In the genomic region with DNA sequence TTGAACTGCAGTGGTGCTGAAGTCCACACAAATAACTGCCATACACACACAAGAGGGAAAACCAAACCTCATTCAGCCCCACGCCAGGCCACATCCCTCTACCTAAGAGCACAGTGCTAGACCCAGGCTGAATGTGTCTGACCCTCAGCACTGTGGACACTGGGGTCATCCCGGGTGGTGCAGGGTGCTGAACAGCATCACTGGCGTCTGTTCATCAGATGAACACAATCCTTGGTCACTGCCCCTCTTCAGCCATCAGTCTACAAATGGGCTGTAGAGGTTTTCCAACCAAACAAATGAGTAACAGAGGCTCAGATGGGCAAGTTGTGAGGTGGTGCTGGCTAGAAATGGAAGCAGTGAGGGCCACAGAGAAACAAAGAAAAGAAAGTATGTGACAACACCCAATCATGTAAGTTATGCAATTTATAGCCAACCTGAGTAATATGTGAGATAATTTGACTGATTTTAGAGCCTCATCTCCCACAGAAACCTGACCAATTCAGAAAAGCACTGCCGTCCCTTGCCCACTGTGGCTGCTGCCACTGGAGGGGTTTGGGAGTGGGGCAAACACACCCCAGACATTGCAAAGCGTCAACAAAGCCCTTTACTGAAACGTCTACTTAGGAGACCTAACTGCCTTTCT, we compare ENCODE assay signal across 15 cellular contexts. TPM values are rescaled to one million over a fixed set of nuclear protein-coding genes. Genes with fewer than 3 reads are reported as not detected.
DNase-seq lines count a peak whose midpoint lies in the region; ATAC-seq, FAIRE-seq and TF ChIP-seq lines count a peak whose summit lies in the region.
"Had no signal": no experiment of that assay in that cellular context is flagged by ENCODE, and none has a peak within 500 bp of the region (broad histone marks: within the 10 kb centered on the region; RNA-seq: fewer than 3 reads in every experiment).

No MANE protein-coding gene starts in this region.

- peaks cover 94% of the 10 kb centered on the region for H3K79me2 ChIP-seq in GM12878 (ENCODE audit: control insufficient read depth, insufficient read depth, low read length)

- H3K4me2 ChIP-seq in GM12878 (ENCODE audit: control insufficient read depth, insufficient read depth) = peak overlapping the region; percentile 50

- no peak overlapping the region for H2AFZ ChIP-seq in GM12878 (ENCODE audit: control insufficient read depth, low read depth, low read length)

- 39% methylated on average over 6 of the region's 6 CpGs for WGBS in GM12878 (ENCODE audit: insufficient coverage, insufficient replicate concordance, low lambda C conversion rate, missing lambda C conversion rate)

- H3K9me3 ChIP-seq in GM12878 (replicated peaks; ENCODE audit: control insufficient read depth, insufficient read depth, low read length) = no peaks in the 10 kb centered on the region; the same call in 2 of the 3 replicates

- BruUV-seq in GM12878 (replicated peaks; lab: Mats Ljungman, UMichigan) = no TSS peak

- H3K4me3 ChIP-seq in GM12878 = no peak overlapping the region

- SMC1A ChIA-PET in GM12878 (lab: Charles Lee; ENCODE audit: uncharacterized antibody, unreplicated experiment) = interaction anchor here (0.8 to 1.5 kb wide), 2 partner anchors 14 to 25 kb away, joined by 3 to 4 read pairs; no protein-coding TSS in a partner anchor

- peaks cover 74% of the 10 kb centered on the region for H3K4me1 Mint-ChIP-seq in CD14-positive monocyte
- peaks cover 22% of the 10 kb centered on the region for H3K4me1 Mint-ChIP-seq in nephron progenitor cell

- CTCF ChIA-PET in GM12878 (lab: Yijun Ruan, JAX) = interaction anchor here (1.8 kb wide), 1 partner anchor 43 kb away, joined by 9 read pairs; no protein-coding TSS in a partner anchor

- in situ Hi-C loops in GM12878 (cut with MboI) = no loop called here
- in situ Hi-C loops in ACHN (cut with HindIII; ENCODE audit: low pct_ligation_motif_present, low pct_unique_long_range_greater_than_20kb, low sequenced_read_pairs) = no loop called here

- H3K27ac Mint-ChIP-seq in CD14-positive monocyte (peak overlapping the region; percentile 26 to 79 (median 53)), nephron progenitor cell (peak overlapping the region; percentile 55)

- peaks cover 9 to 18% of the 10 kb centered on the region in 2 experiments for H3K36me3 ChIP-seq in GM12878 (ENCODE audit: control insufficient read depth in 2 of 2, insufficient read depth in 2 of 2, low read length in 1 of 2)

- TF ChIP-seq RAD21 in GM12878 (IDR thresholded peaks at IDR 0.05; ENCODE audit: insufficient read depth, low read depth, low read length) = no peak

- DNase-seq in CD14-positive monocyte (ENCODE audit: low spot score) = no peak
- DNase-seq in GM12892 (ENCODE audit: insufficient read length) = no peak
- no peak for DNase-seq in GM12878 (ENCODE audit: low read depth, low spot score)
- DNase-seq in nephron progenitor cell = no peak
- DNase-seq in NCI-H82 treated with DMSO at 0.1 percent for 48 hours (lab: John Stamatoyannopoulos, UW; ENCODE audit: unreplicated experiment) = no peak
- DNase-seq in inferior parietal cortex (ENCODE audit: extremely low spot score) = no peak
- DNase-seq in ACHN = no peak
- no peak for DNase-seq in 8988T
- DNase-seq: DMS79 treated with DMSO at 0.1 percent for 48 hours; effector CD4-positive, alpha-beta T cell; NCI-H226; SHP77 had no signal

- no peaks in the 10 kb centered on the region for H3K27me3 ChIP-seq in GM12878 (replicated peaks in 1 of 2; ENCODE audit: control insufficient read depth in 2 of 2, insufficient read depth in 2 of 2, low read length in 1 of 2)

- H3K9me3 Mint-ChIP-seq in CD14-positive monocyte (no peaks in the 10 kb centered on the region), nephron progenitor cell (peaks cover 11% of the 10 kb centered on the region)
- H3K9me3 Mint-ChIP-seq: activated naive CD4-positive, alpha-beta T cell treated with anti-CD3 and anti-CD28 coated beads, Interleukin-2, amount 50 U/mL, for 24 hours had no signal

- peaks cover 30% of the 10 kb centered on the region for H4K20me1 ChIP-seq in GM12878 (ENCODE audit: control insufficient read depth, insufficient read depth)

- FAIRE-seq in GM12892 (lab: Jason Lieb, UNC) (no peak), GM12878 (lab: Jason Lieb, UNC) (peak; percentile 31)
- FAIRE-seq: GM18507 had no signal

- POLR2A ChIA-PET in GM12878 (lab: Charles Lee) = no interaction called here

- RAD21 ChIA-PET in GM12878 (lab: Charles Lee; ENCODE audit: unreplicated experiment) = no interaction called here

- TF ChIP-seq POLR2A in GM12892 (IDR thresholded peaks at IDR 0.05; ENCODE audit: low read depth, low read length) = peak; percentile 36
- TF ChIP-seq POLR2A in GM12878 (IDR thresholded peaks at IDR 0.05; ENCODE audit: low read depth, low read length) = peak; percentile 16

- H3K4me3 Mint-ChIP-seq in CD14-positive monocyte (peak overlapping the region in 1 of 2 donors; percentile 18), nephron progenitor cell (no peak overlapping the region)
- H3K4me3 Mint-ChIP-seq: activated naive CD4-positive, alpha-beta T cell treated with anti-CD3 and anti-CD28 coated beads, Interleukin-2, amount 50 U/mL, for 24 hours had no signal

- intact Hi-C loops in CD14-positive monocyte (cut with micrococcal nuclease) (no loop called here), GM12878 (cut with micrococcal nuclease; ENCODE audit: unreplicated experiment) (no loop called here)

- peaks cover 56% of the 10 kb centered on the region for H3K4me1 ChIP-seq in GM12878 (ENCODE audit: control insufficient read depth, insufficient read depth, low read length)

- no peak for TF ChIP-seq EP300 in GM12878 (IDR thresholded peaks at IDR 0.05; ENCODE audit: borderline replicate concordance in 1 of 2, control insufficient read depth in 1 of 2, low read depth in 2 of 2, low read length in 2 of 2)

- no peak overlapping the region for H3K9ac ChIP-seq in GM12878 (ENCODE audit: control insufficient read depth, insufficient read depth, low read length)

- H3K27me3 Mint-ChIP-seq in CD14-positive monocyte (ENCODE audit: low read depth in 3 of 3) (no peaks in the 10 kb centered on the region), nephron progenitor cell (ENCODE audit: low read depth, poor library complexity) (no peaks in the 10 kb centered on the region)
- H3K27me3 Mint-ChIP-seq: activated naive CD4-positive, alpha-beta T cell treated with anti-CD3 and anti-CD28 coated beads, Interleukin-2, amount 50 U/mL, for 24 hours had no signal

- H3K36me3 Mint-ChIP-seq in CD14-positive monocyte = peaks cover 4 to 11% of the 10 kb centered on the region in 2 donors
- H3K36me3 Mint-ChIP-seq in nephron progenitor cell (ENCODE audit: low read depth) = peaks cover 48% of the 10 kb centered on the region
- H3K36me3 Mint-ChIP-seq: activated naive CD4-positive, alpha-beta T cell treated with anti-CD3 and anti-CD28 coated beads, Interleukin-2, amount 50 U/mL, for 24 hours had no signal

- TF ChIP-seq CTCF in CD14-positive monocyte (IDR thresholded peaks at IDR 0.05) (no peak), GM12878 (IDR thresholded peaks at IDR 0.05 in 2 of 3, conservative IDR thresholded peaks at IDR 0.05 in 1 of 3; ENCODE audit: control insufficient read depth in 2 of 3, extremely low read depth in 1 of 3, insufficient read depth in 1 of 3, low read depth in 3 of 3, low read length in 3 of 3) (no peak), nephron progenitor cell (IDR thresholded peaks at IDR 0.05) (no peak)

- peak; percentile 19 for ATAC-seq in GM12878

- H3K27ac ChIP-seq in GM12878 (ENCODE audit: control insufficient read depth, insufficient read depth) = peak overlapping the region; percentile 64

RNA-seq across cellular contexts. Expression of gene GNB1, which starts 27.9 kb away (rescaled TPM):
- polyA plus RNA-seq in CD14-positive monocyte (100 to 1,000 TPM in 1 of 2 donors, 10 to 100 TPM in 1; 41.9 to 111 TPM), GM12878 (2011; rRNA removed) (223 and 374 TPM in 2 replicates), GM12878 (2014; fragmentation: Illumina TruSeq; extraction: Trizol) (203 and 392 TPM in 2 replicates), GM12878 (2014; fragmentation: Nextera tagmentation; extraction: Ambion mirVana) (10 to 100 TPM; 41.0 to 53.7 TPM), GM12878 (2014; rRNA removed) (199 and 201 TPM in 2 replicates), GM12878 (2016; fragmentation: Nextera tagmentation; extraction: Ambion mirVana) (10 to 100 TPM; 23.0 to 49.1 TPM)
- polyA plus RNA-seq in GM12892 (2012; ENCODE audit: missing spikeins) = 164 TPM
- total RNA-seq in GM12878 (2013; cell fraction: nucleolus; rRNA removed) = 193 and 204 TPM in 2 replicates
- total RNA-seq in GM12878 (2014; rRNA removed) (64.8 and 68.2 TPM in 2 replicates), GM12878 (2014; rRNA removed; fragmentation: Illumina TruSeq; extraction: Trizol) (120 and 126 TPM in 2 replicates), GM12878 (2021) (324 and 335 TPM in 2 replicates)
- 145 TPM for polyA plus RNA-seq in GM12878 (2011; ENCODE audit: low read depth)
- polyA plus RNA-seq in GM12878 (2011; cell fraction: cytosol; rRNA removed) = 336 and 348 TPM in 2 replicates
- polyA plus RNA-seq in GM12878 (2011; cell fraction: nucleus; rRNA removed) = 165 and 201 TPM in 2 replicates
- polyA plus RNA-seq in GM12878 (2012) = 179 and 196 TPM in 2 replicates
- 448 and 491 TPM in 2 replicates for polyA minus RNA-seq in GM12878 (2011; rRNA and poly(A)+ RNA removed)
- 134 and 143 TPM in 2 replicates for polyA minus RNA-seq in GM12878 (2011; cell fraction: cytosol; rRNA and poly(A)+ RNA removed)
- 45.1 and 81.2 TPM in 2 replicates for polyA minus RNA-seq in GM12878 (2011; cell fraction: nucleus; rRNA and poly(A)+ RNA removed)

RNA-seq across cellular contexts. Expression of gene CALML6, which starts 52.0 kb away (rescaled TPM):
- polyA plus RNA-seq in CD14-positive monocyte = not detected
- polyA plus RNA-seq in GM12892 (2012; ENCODE audit: missing spikeins) = 0.32 TPM
- total RNA-seq in GM12878 (2013; cell fraction: nucleolus; rRNA removed) = 0.40 TPM in 1 of 2 replicates, not detected in the other
- 0.11 and 1.3 TPM in 2 replicates for total RNA-seq in GM12878 (2014; rRNA removed)
- 0.31 TPM in 1 of 2 replicates, not detected in the other for total RNA-seq in GM12878 (2014; rRNA removed; fragmentation: Illumina TruSeq; extraction: Trizol)
- 0.21 TPM in 1 of 2 replicates, not detected in the other for total RNA-seq in GM12878 (2021)
- polyA plus RNA-seq in GM12878 (2011; ENCODE audit: low read depth) = not detected
- 0.07 and 0.29 TPM in 2 replicates for polyA plus RNA-seq in GM12878 (2011; rRNA removed)
- 0.22 TPM in 1 of 2 replicates, not detected in the other for polyA plus RNA-seq in GM12878 (2011; cell fraction: cytosol; rRNA removed)
- polyA plus RNA-seq in GM12878 (2011; cell fraction: nucleus; rRNA removed) = 0.78 and 1.7 TPM in 2 replicates
- 0.11 and 0.42 TPM in 2 replicates for polyA plus RNA-seq in GM12878 (2012)
- polyA plus RNA-seq in GM12878 (2014; fragmentation: Illumina TruSeq; extraction: Trizol) = 0.09 TPM in 1 of 2 replicates, not detected in the other
- polyA plus RNA-seq in GM12878 (2014; fragmentation: Nextera tagmentation; extraction: Ambion mirVana) = not detected
- 0.42 TPM in 1 of 2 replicates, not detected in the other for polyA plus RNA-seq in GM12878 (2014; rRNA removed)
- polyA plus RNA-seq in GM12878 (2016; fragmentation: Nextera tagmentation; extraction: Ambion mirVana) = not detected
- not detected in 2 replicates for polyA minus RNA-seq in GM12878 (2011; rRNA and poly(A)+ RNA removed)
- not detected in 2 replicates for polyA minus RNA-seq in GM12878 (2011; cell fraction: cytosol; rRNA and poly(A)+ RNA removed)
- not detected in 2 replicates for polyA minus RNA-seq in GM12878 (2011; cell fraction: nucleus; rRNA and poly(A)+ RNA removed)
- total RNA-seq: lung microvascular endothelial cell had no signal

RNA-seq across cellular contexts. Expression of gene TMEM52, which starts 56.1 kb away (rescaled TPM):
- not detected for polyA plus RNA-seq in CD14-positive monocyte
- not detected for polyA plus RNA-seq in GM12892 (2012; ENCODE audit: missing spikeins)
- not detected in 2 replicates for total RNA-seq in GM12878 (2013; cell fraction: nucleolus; rRNA removed)
- total RNA-seq in GM12878 (2014; rRNA removed) = 0.17 TPM in 1 of 2 replicates, not detected in the other
- total RNA-seq in GM12878 (2014; rRNA removed; fragmentation: Illumina TruSeq; extraction: Trizol) = not detected in 2 replicates
- total RNA-seq in GM12878 (2021) = not detected in 2 replicates
- not detected for polyA plus RNA-seq in GM12878 (2011; ENCODE audit: low read depth)
- polyA plus RNA-seq in GM12878 (2011; rRNA removed) = not detected in 2 replicates
- polyA plus RNA-seq in GM12878 (2011; cell fraction: cytosol; rRNA removed) = 0.12 and 0.15 TPM in 2 replicates
- 0.16 TPM in 1 of 2 replicates, not detected in the other for polyA plus RNA-seq in GM12878 (2011; cell fraction: nucleus; rRNA removed)
- polyA plus RNA-seq in GM12878 (2012) = 0.18 and 0.24 TPM in 2 replicates
- not detected in 2 replicates for polyA plus RNA-seq in GM12878 (2014; fragmentation: Illumina TruSeq; extraction: Trizol)
- not detected for polyA plus RNA-seq in GM12878 (2014; fragmentation: Nextera tagmentation; extraction: Ambion mirVana)
- polyA plus RNA-seq in GM12878 (2014; rRNA removed) = 0.18 TPM in 1 of 2 replicates, not detected in the other
- polyA plus RNA-seq in GM12878 (2016; fragmentation: Nextera tagmentation; extraction: Ambion mirVana) = under 1 TPM; 0.24 to 0.33 TPM
- polyA minus RNA-seq in GM12878 (2011; rRNA and poly(A)+ RNA removed) = 0.44 TPM in 1 of 2 replicates, not detected in the other
- polyA minus RNA-seq in GM12878 (2011; cell fraction: cytosol; rRNA and poly(A)+ RNA removed) = not detected in 2 replicates
- 0.24 TPM in 1 of 2 replicates, not detected in the other for polyA minus RNA-seq in GM12878 (2011; cell fraction: nucleus; rRNA and poly(A)+ RNA removed)
